In the genomic region with DNA sequence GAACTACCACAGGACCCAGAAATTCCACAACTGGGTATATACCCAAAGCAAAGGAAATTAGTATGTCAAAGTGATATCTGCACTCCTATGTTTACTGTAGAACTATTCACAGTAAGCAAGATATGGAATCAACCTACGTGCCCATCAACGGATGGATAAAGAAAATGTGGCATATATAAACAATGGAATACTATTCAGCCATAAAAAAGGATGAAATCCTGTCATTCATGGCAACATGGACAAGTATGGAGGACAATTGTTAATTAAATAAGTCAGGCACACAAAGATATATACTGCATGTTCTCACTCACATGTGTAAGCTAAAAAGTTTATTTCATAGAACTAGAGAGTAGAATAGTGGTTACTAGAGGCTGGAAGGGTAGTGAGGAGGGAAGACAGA, we compare ENCODE assay signal across 33 cellular contexts.
"Had no signal": no experiment of that assay in that cellular context is flagged by ENCODE, and none has a peak within 500 bp of the region (broad histone marks: within the 10 kb centered on the region; RNA-seq: fewer than 3 reads in every experiment).

No MANE protein-coding gene starts in this region.

- FAIRE-seq: astrocyte, bronchial epithelial cell had no signal

- ATAC-seq: activated naive CD4-positive, alpha-beta T cell treated with anti-CD3 and anti-CD28 coated beads, Interleukin-2, amount 50 U/mL, for 72 hours; activated naive CD8-positive, alpha-beta T cell treated with anti-CD3 and anti-CD28 coated beads, Interleukin-2, amount 50 U/mL, for 24 hours; activated T-cell treated with anti-CD3 and anti-CD28 coated beads, Interleukin-2, amount 50 U/mL, for 4 hours; activated T-cell treated with anti-CD3 and anti-CD28 coated beads, Interleukin-2, amount 50 U/mL, for 72 hours; activated T-helper 17 cell treated with anti-CD3 and anti-CD28 coated beads, Interleukin-2, amount 50 U/mL, for 72 hours; body of pancreas had no signal

- H3K4me3 ChIP-seq: adrenal gland, ascending aorta, body of pancreas, breast epithelium, cardiac muscle cell had no signal

- H3K36me3 ChIP-seq: adrenal gland, ascending aorta, brain microvascular endothelial cell, breast epithelium, cardiac muscle cell had no signal

- H3K27ac ChIP-seq: adrenal gland, ascending aorta, body of pancreas, brain microvascular endothelial cell, breast epithelium, cardiac muscle cell had no signal

- H3K9me3 ChIP-seq: body of pancreas had no signal

- DNase-seq: activated effector memory CD4-positive, alpha-beta T cell treated with anti-CD3 and anti-CD28 coated beads, Interleukin-2, amount 50 U/mL, for 16 hours; activated effector memory CD4-positive, alpha-beta T cell treated with Interleukin-2 at 50 U/mL for 16 hours; activated gamma-delta T cell; activated gamma-delta T cell treated with Interleukin-2 at 50 U/mL for 16 hours; activated naive CD4-positive, alpha-beta T cell; activated naive CD4-positive, alpha-beta T cell treated with anti-CD3 and anti-CD28 coated beads for 36 hours; activated naive CD4-positive, alpha-beta T cell treated with anti-CD3 and anti-CD28 coated beads, Interleukin-2, amount 10 ng/mL, durations not matched to agents 7 days and 5 days; activated naive CD4-positive, alpha-beta T cell treated with anti-CD3 and anti-CD28 coated beads, Interleukin-2, amount 50 U/mL, for 16 hours; activated naive CD4-positive, alpha-beta T cell treated with Interleukin-2 at 50 U/mL for 16 hours; activated naive CD8-positive, alpha-beta T cell treated with anti-CD3 and anti-CD28 coated beads for 36 hours; activated naive CD8-positive, alpha-beta T cell treated with anti-CD3 and anti-CD28 coated beads, Interleukin-2, amount 10 ng/mL, durations not matched to agents 7 days and 5 days; activated naive CD8-positive, alpha-beta T cell treated with anti-CD3 and anti-CD28 coated beads, Interleukin-2, amount 50 U/mL, for 24 hours; activated T-cell treated with anti-CD3 and anti-CD28 coated beads, Interleukin-2, amount 50 U/mL, for 24 hours; activated T-cell treated with anti-CD3 and anti-CD28 coated beads, Interleukin-2, amount 50 U/mL, for 4 hours; activated T-cell treated with anti-CD3 and anti-CD28 coated beads, Interleukin-2, amount 50 U/mL, for 48 hours; activated T-cell treated with anti-CD3 and anti-CD28 coated beads, Interleukin-2, amount 50 U/mL, for 72 hours; adrenal gland; amniotic stem cell; amygdala; anterior cingulate cortex; aorta; body of pancreas; brain microvascular endothelial cell; caudate nucleus; central memory CD4-positive, alpha-beta T cell; cerebellar nuclear complex had no signal

- H3K27me3 ChIP-seq: adrenal gland, ascending aorta, body of pancreas, brain microvascular endothelial cell, breast epithelium, cardiac muscle cell had no signal

- H3K4me1 ChIP-seq: adrenal gland, ascending aorta, body of pancreas, breast epithelium had no signal
